In the genomic region with DNA sequence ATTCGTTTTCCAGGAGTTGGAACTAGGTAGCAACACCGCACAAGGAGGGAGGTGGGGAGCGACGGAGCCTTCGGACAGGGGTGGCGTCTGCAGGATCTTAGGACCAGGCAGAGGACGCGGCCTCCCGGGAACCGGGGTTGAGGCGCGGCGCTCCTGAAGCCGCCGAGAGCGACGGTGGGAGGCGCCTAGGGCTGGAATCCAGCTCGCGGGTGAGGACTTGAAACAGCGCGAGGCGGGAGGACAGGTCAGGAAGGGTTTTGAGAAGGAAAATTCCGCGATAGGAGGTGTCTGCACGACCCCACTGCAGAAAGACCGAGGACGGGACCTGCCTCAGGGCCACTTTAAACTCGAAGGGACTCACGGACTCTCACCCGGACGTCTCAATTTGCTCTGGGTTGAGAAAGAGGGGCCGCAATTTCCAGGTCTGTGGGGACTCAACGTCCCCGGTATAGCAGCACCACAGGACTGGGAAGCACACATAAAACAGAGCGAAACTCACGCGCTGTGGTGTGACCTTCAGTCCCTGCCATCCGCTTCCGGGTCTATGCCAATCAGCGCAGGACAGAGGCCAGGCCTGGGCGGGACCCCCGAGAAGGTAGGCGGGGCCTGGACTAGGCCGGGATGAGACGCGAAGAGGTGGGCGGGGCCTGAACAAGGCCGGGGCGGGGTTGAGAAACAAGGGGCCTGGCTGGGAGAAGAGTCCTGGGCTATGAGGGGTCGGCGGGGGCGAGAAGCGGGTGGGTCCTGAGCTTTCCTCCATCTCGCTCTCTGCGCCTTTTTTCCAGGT, we compare ENCODE assay signal across 8 cellular contexts. TPM values are rescaled to one million over a fixed set of nuclear protein-coding genes. Genes with fewer than 3 reads are reported as not detected.
DNase-seq lines count a peak whose midpoint lies in the region; ATAC-seq, FAIRE-seq and TF ChIP-seq lines count a peak whose summit lies in the region.

A gene (minus strand): TSS at position 487 of the 787 bp plus-strand sequence. CDS start 7,380 bp downstream, outside the sequence.

- TF ChIP-seq CTCF in pancreas (IDR thresholded peaks at IDR 0.05) (no peak), tibial artery (IDR thresholded peaks at IDR 0.05) (no peak)

- H3K27ac Mint-ChIP-seq in IgD-negative memory B cell: peak within 1 kb of the TSS; percentile 14 to 87 (median 74)
- peak within 1 kb of the TSS; percentile 80 for H3K27ac Mint-ChIP-seq in activated naive CD4-positive, alpha-beta T cell treated with anti-CD3 and anti-CD28 coated beads, Interleukin-2, amount 50 U/mL, for 24 hours

- H3K9ac ChIP-seq in SK-N-MC (ENCODE audit: insufficient read length): peak within 1 kb of the TSS; percentile 2

- DNase-seq in DMS 273 treated with DMSO at 0.1 percent for 48 hours (lab: John Stamatoyannopoulos, UW) (peak; percentile 68), SK-N-MC (ENCODE audit: low read depth, low spot score) (peak; percentile 3), head of caudate nucleus (peak; percentile 96 to 99 (median 98)), pancreas (peak; percentile 93 to 97 (median 94)), tibial artery (peak; percentile 98)

- H3K9me3 ChIP-seq in SK-N-MC (ENCODE audit: low read depth, low read length): no peaks in the 10 kb centered on the region
- no peaks in the 10 kb centered on the region for H3K9me3 ChIP-seq in pancreas
- H3K9me3 ChIP-seq in tibial artery: no peaks in the 10 kb centered on the region

- H3K4me3 Mint-ChIP-seq in IgD-negative memory B cell: peak within 1 kb of the TSS; percentile 92 to 98 (median 95)
- H3K4me3 Mint-ChIP-seq in activated naive CD4-positive, alpha-beta T cell treated with anti-CD3 and anti-CD28 coated beads, Interleukin-2, amount 50 U/mL, for 24 hours: peak within 1 kb of the TSS; percentile 89

- H3K4me1 ChIP-seq in pancreas (peaks cover 0 to 4% (median 0%) of the 10 kb centered on the region in 3 donors), tibial artery (peaks cover 0 to 16% (median 14%) of the 10 kb centered on the region in 4 donors)

- peak within 1 kb of the TSS; percentile 63 for H3K4me3 ChIP-seq in SK-N-MC
- H3K4me3 ChIP-seq in pancreas: peak within 1 kb of the TSS; percentile 49 to 80 (median 60)
- peak within 1 kb of the TSS; percentile 67 to 72 for H3K4me3 ChIP-seq in tibial artery

- peaks cover 7% of the 10 kb centered on the region for H3K36me3 Mint-ChIP-seq in IgD-negative memory B cell
- peaks cover 32% of the 10 kb centered on the region for H3K36me3 Mint-ChIP-seq in activated naive CD4-positive, alpha-beta T cell treated with anti-CD3 and anti-CD28 coated beads, Interleukin-2, amount 50 U/mL, for 24 hours

- H3K27ac ChIP-seq in SK-N-MC: no peak within 1 kb of the TSS
- peak within 1 kb of the TSS; percentile 72 to 91 (median 82) for H3K27ac ChIP-seq in pancreas
- peak within 1 kb of the TSS; percentile 85 to 91 for H3K27ac ChIP-seq in tibial artery

- H3K27me3 ChIP-seq in pancreas: no peaks in the 10 kb centered on the region
- no peaks in the 10 kb centered on the region for H3K27me3 ChIP-seq in tibial artery

- H3K4me1 Mint-ChIP-seq in IgD-negative memory B cell: peaks cover 8 to 14% (median 11%) of the 10 kb centered on the region in 3 donors
- peaks cover 20% of the 10 kb centered on the region for H3K4me1 Mint-ChIP-seq in activated naive CD4-positive, alpha-beta T cell treated with anti-CD3 and anti-CD28 coated beads, Interleukin-2, amount 50 U/mL, for 24 hours

- peaks cover 0 to 9% (median 7%) of the 10 kb centered on the region in 3 donors for H3K9me3 Mint-ChIP-seq in IgD-negative memory B cell
- H3K9me3 Mint-ChIP-seq in activated naive CD4-positive, alpha-beta T cell treated with anti-CD3 and anti-CD28 coated beads, Interleukin-2, amount 50 U/mL, for 24 hours: peaks cover 15% of the 10 kb centered on the region

- ATAC-seq in GM21528 (IDR thresholded peaks at IDR 0.05; ENCODE audit: low FRiP score, unreplicated experiment): peak; percentile 97
- ATAC-seq in pancreas: peak; percentile 99 to 100 (median 100)

- H3K27me3 Mint-ChIP-seq in IgD-negative memory B cell: no peaks in the 10 kb centered on the region
- H3K27me3 Mint-ChIP-seq in activated naive CD4-positive, alpha-beta T cell treated with anti-CD3 and anti-CD28 coated beads, Interleukin-2, amount 50 U/mL, for 24 hours: no peaks in the 10 kb centered on the region

- intact Hi-C loops in head of caudate nucleus (cut with DNase I): no loop called here
- intact Hi-C loops in pancreas (cut with DNase I): no loop called here
- intact Hi-C loops in tibial artery (cut with DNase I; ENCODE audit: low total_unique reads): no loop called here

- 3 to 4% methylated on average over 54 to 56 of the region's 56 CpGs for WGBS in pancreas, 2 donors

- H3K36me3 ChIP-seq in SK-N-MC (ENCODE audit: insufficient read depth, low read length) (no peaks in the 10 kb centered on the region), pancreas (peaks cover 0 to 3% (median 0%) of the 10 kb centered on the region in 3 donors), tibial artery (peaks cover 0 to 27% (median 6%) of the 10 kb centered on the region in 3 donors)

- FAIRE-seq in pancreas (lab: Jason Lieb, UNC): peak; percentile 64

RNA-seq across cellular contexts. Expression of the gene that starts here (rescaled TPM):
- 4.7 TPM for polyA plus RNA-seq in IgD-negative memory B cell
- total RNA-seq in pancreas: 10 to 100 TPM in 1 of 6 donors, 1 to 10 TPM in 5; 2.8 to 21.3 (median 6.4) TPM
- 1 to 10 TPM; 3.6 to 7.3 TPM for polyA plus RNA-seq in pancreas

Comparison
In these comparisons a context has a peak if more than half of its experiments do, and no peak if none do; other contexts are left out.
1. DNase-seq: peak in every context shown above with its lines; median percentile 98 in head of caudate nucleus; 98 in tibial artery; 94 in pancreas; 68 in DMS 273 treated with DMSO at 0.1 percent for 48 hours; 3 in SK-N-MC.